ENCODE assay signal across 8 cellular contexts in the genomic region with DNA sequence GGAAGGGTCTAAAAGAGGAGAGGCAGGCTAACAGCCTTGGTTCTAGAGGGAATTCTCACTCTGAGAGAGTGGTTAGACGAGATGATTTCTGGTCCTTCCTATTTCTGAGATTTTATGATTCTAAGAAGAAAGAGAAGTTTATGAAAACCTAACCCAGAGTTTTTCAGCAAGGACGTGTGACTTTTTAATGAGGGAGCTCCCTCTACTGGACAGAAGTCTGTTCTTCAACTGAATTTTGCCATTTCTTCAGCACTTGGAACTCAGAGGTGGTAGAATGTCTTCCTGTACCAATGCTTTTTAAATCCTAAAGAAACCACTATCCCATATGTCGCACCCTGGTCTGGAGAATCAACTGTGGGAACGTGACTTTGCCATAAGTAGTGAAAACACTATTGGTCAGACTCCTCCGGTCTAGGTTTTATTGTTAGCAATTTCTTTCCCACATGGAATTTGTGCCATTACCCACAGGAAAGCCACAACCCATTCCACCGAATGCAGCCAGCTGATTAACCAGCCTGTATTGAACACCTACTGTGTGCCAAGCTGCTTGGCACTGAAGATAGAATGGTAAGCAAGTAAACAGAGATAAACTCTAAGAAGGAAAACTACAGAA.
A peak's percentile ranks its signal among the peaks of the same experiment; 100 is the strongest.
DNase-seq lines count a peak whose midpoint lies in the region; ATAC-seq lines count a peak whose summit lies in the region.

No MANE protein-coding gene starts in this region.

- ATAC-seq in HG03354 (IDR thresholded peaks at IDR 0.05; ENCODE audit: poor library complexity, severe bottlenecking, unreplicated experiment) = peak; percentile 76
- ATAC-seq in esophagus mucosa = peak; percentile 41
- ATAC-seq in GM21515 (IDR thresholded peaks at IDR 0.05; ENCODE audit: unreplicated experiment) = no peak

- DNase-seq in A172 (ENCODE audit: low spot score) (peak; percentile 50), GM03348 (ENCODE audit: low spot score) (peak; percentile 73), RPMI8226 (peak; percentile 42), non-pigmented ciliary epithelial cell (ENCODE audit: low read depth) (peak; percentile 32)
- no peak for DNase-seq in activated CD8-positive, alpha-beta memory T cell treated with anti-CD3 and anti-CD28 coated beads for 24 hours
